ENCODE assay signal across 10 cellular contexts in the genomic region with DNA sequence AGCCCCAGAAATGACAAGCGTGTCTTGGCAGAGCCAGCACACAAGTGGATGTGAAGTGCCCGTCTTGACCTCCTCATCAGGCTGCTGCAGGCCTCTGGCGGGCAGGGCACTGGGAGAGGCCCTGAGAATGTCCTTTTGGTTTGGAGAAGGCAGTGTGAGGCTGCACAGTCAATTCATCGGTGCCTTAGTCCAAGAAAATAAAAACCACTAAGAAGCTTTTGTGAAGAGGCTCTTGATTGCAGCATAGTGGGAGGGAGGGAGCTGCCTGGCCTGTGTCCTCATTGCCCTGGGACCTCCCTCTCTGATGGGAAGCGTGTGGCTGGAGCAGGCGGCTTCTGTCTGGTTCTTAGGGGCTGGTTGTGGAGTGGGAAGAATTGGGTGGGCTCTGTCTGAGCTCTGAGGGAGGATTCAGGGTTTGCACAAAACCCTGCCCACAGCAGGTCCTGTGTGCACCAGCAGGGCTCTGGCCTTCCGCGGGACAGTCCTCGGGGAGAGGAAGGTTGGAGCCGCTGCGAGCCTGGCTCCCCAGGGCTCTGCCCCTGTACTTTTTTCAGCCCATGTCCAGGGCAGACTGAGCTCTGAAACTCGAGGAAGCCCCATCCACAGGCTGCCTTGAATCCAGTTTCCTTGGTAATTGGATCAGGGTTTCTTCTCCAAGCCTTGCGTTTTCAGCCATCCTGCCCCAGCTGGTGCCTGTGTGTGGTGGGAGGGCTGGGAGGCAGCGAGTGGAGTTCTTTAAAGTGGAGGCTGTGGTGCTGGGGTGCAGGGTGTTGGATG. TPM values are rescaled to one million over a fixed set of nuclear protein-coding genes. Genes with fewer than 3 reads are reported as not detected.
A peak's percentile ranks its signal among the peaks of the same experiment; 100 is the strongest.
DNase-seq lines count a peak whose midpoint lies in the region; ATAC-seq and TF ChIP-seq lines count a peak whose summit lies in the region.
"Had no signal": no experiment of that assay in that cellular context is flagged by ENCODE, and none has a peak within 500 bp of the region (broad histone marks: within the 10 kb centered on the region; RNA-seq: fewer than 3 reads in every experiment).

No MANE protein-coding gene starts in this region.

- TF ChIP-seq POLR2A in Peyer's patch (IDR thresholded peaks at IDR 0.05), result peak; percentile 30 to 54

- ATAC-seq in GM18858 (IDR thresholded peaks at IDR 0.05; ENCODE audit: unreplicated experiment) (no peak), HG03135 (IDR thresholded peaks at IDR 0.05; ENCODE audit: unreplicated experiment) (no peak)

- no peak overlapping the region for H3K4me3 ChIP-seq in BLaER1 treated with 17β-estradiol and CSF1 and Interleukin-3, amounts not matched to agents 10 nM and 100 nM
- H3K4me3 ChIP-seq in Peyer's patch, result peak overlapping the region in 2 of 4 donors; percentile 40 to 52
- peak overlapping the region; percentile 40 for H3K4me3 ChIP-seq in fibroblast of mammary gland (ENCODE audit: control insufficient read depth, low read depth, low read length)

- no peaks in the 10 kb centered on the region for H3K36me3 Mint-ChIP-seq in osteocyte (ENCODE audit: unreplicated experiment)

- no peaks in the 10 kb centered on the region for H3K9me3 ChIP-seq in BLaER1 treated with 17β-estradiol and CSF1 and Interleukin-3, amounts not matched to agents 10 nM and 100 nM (replicated peaks in 1 of 11)
- H3K9me3 ChIP-seq in Peyer's patch, result no peaks in the 10 kb centered on the region

- no peaks in the 10 kb centered on the region for H3K9me3 Mint-ChIP-seq in osteocyte (ENCODE audit: unreplicated experiment)
- H3K9me3 Mint-ChIP-seq: T-helper 1 cell treated with Interleukin-12 subunit alpha and Interleukin-12 subunit beta and Interleukin-4 antibody, amounts not matched to agents 30 μg/mL and 1 μg/mL, for 36 hours had no signal

- H3K27me3 ChIP-seq in BLaER1 treated with 17β-estradiol and CSF1 and Interleukin-3, amounts not matched to agents 10 nM and 100 nM, result no peaks in the 10 kb centered on the region
- H3K27me3 ChIP-seq in Peyer's patch, result no peaks in the 10 kb centered on the region

- H3K4me1 ChIP-seq in BLaER1 treated with 17β-estradiol and CSF1 and Interleukin-3, amounts not matched to agents 10 nM and 100 nM, result peaks cover 45 to 66% (median 56%) of the 10 kb centered on the region in 10 experiments
- peaks cover 7 to 88% (median 34%) of the 10 kb centered on the region in 4 donors for H3K4me1 ChIP-seq in Peyer's patch

- peaks cover 87% of the 10 kb centered on the region for H3K4me1 Mint-ChIP-seq in osteocyte (ENCODE audit: unreplicated experiment)

- H4K20me1 ChIP-seq in BLaER1 treated with 17β-estradiol and CSF1 and Interleukin-3, amounts not matched to agents 10 nM and 100 nM, result no peaks in the 10 kb centered on the region

- H3K27ac Mint-ChIP-seq in osteocyte (ENCODE audit: unreplicated experiment), result peak overlapping the region; percentile 98
- H3K27ac Mint-ChIP-seq: T-helper 1 cell treated with Interleukin-12 subunit alpha and Interleukin-12 subunit beta and Interleukin-4 antibody, amounts not matched to agents 30 μg/mL and 1 μg/mL, for 36 hours had no signal

- 0 out of 22 replicates have a peak overlapping the region, but pooled peaks of 1 of the 11 experiments have one; percentile 58 for H3K9ac ChIP-seq in BLaER1 treated with 17β-estradiol and CSF1 and Interleukin-3, amounts not matched to agents 10 nM and 100 nM

- no peak for TF ChIP-seq CTCF in Peyer's patch (IDR thresholded peaks at IDR 0.05)
- no peak for TF ChIP-seq CTCF in fibroblast of mammary gland (conservative IDR thresholded peaks at IDR 0.05; ENCODE audit: control insufficient read depth, insufficient read depth, low read depth, low read length)
- TF ChIP-seq CTCF in osteocyte (IDR thresholded peaks at IDR 0.05), result no peak

- H3K36me3 ChIP-seq in BLaER1 treated with 17β-estradiol and CSF1 and Interleukin-3, amounts not matched to agents 10 nM and 100 nM, result no peaks in the 10 kb centered on the region
- no peaks in the 10 kb centered on the region for H3K36me3 ChIP-seq in Peyer's patch

- H3K27ac ChIP-seq in BLaER1 treated with 17β-estradiol and CSF1 and Interleukin-3, amounts not matched to agents 10 nM and 100 nM, result peak overlapping the region in 7 of 11 experiments; percentile 19 to 80 (median 74); a peak in 9 of 22 replicates
- H3K27ac ChIP-seq in Peyer's patch, result peak overlapping the region; percentile 70 to 97 (median 90)

- peak overlapping the region; percentile 53 for H3K4me3 Mint-ChIP-seq in osteocyte (ENCODE audit: unreplicated experiment)
- H3K4me3 Mint-ChIP-seq: T-helper 1 cell treated with Interleukin-12 subunit alpha and Interleukin-12 subunit beta and Interleukin-4 antibody, amounts not matched to agents 30 μg/mL and 1 μg/mL, for 36 hours had no signal

- H3K4me2 ChIP-seq in BLaER1 treated with 17β-estradiol and CSF1 and Interleukin-3, amounts not matched to agents 10 nM and 100 nM, result peak overlapping the region; percentile 56 to 89 (median 81)

- no peaks in the 10 kb centered on the region for H3K27me3 Mint-ChIP-seq in osteocyte (ENCODE audit: unreplicated experiment)

- peak in 2 of 3 donors; percentile 65 to 70 for DNase-seq in Peyer's patch
- DNase-seq in fibroblast of mammary gland (ENCODE audit: low read depth), result peak; percentile 95
- no peak for DNase-seq in osteocyte (ENCODE audit: extremely low spot score, unreplicated experiment)
- DNase-seq in NCI-H345 treated with DMSO at 0.1 percent for 48 hours (lab: John Stamatoyannopoulos, UW; ENCODE audit: unreplicated experiment), result no peak
- DNase-seq in activated gamma-delta T cell treated with Interleukin-2 at 50 U/mL for 16 hours, result no peak

RNA-seq across cellular contexts. Expression of a gene that starts 1.1 kb away (rescaled TPM):
- 10 to 100 TPM in 3 of 4 donors, 1 to 10 TPM in 1; 9.1 to 32.6 (median 17.2) TPM for total RNA-seq in Peyer's patch
- total RNA-seq in osteocyte, result 3.0 and 3.7 TPM in 2 replicates

RNA-seq across cellular contexts. Expression of a gene that starts 2.2 kb away (rescaled TPM):
- total RNA-seq in Peyer's patch, result 10 to 100 TPM in 1 of 4 donors, under 1 TPM in 1, not detected in 2; 0.88 to 17.3 TPM
- total RNA-seq in osteocyte, result 0.56 TPM in 1 of 2 replicates, not detected in the other
- total RNA-seq: kidney epithelial cell had no signal

RNA-seq across cellular contexts. Expression of a gene that starts 36.9 kb away (rescaled TPM):
- total RNA-seq in Peyer's patch (not detected), osteocyte (not detected in 2 replicates)
- total RNA-seq: kidney epithelial cell had no signal

RNA-seq across cellular contexts. Expression of a gene that starts 50.8 kb away (rescaled TPM):
- total RNA-seq in Peyer's patch (not detected), osteocyte (not detected in 2 replicates)
- total RNA-seq: kidney epithelial cell had no signal

Comparison
In these comparisons a context has a peak if more than half of its experiments do, and no peak if none do; other contexts are left out.
1. DNase-seq: peak in Peyer's patch (2 of 3) and fibroblast of mammary gland (single experiment); none in osteocyte (single experiment), NCI-H345 treated with DMSO at 0.1 percent for 48 hours (single experiment) and activated gamma-delta T cell treated with Interleukin-2 at 50 U/mL for 16 hours (single experiment).